20 cellular contexts compared by ENCODE assay signal in genomic region chr17:75400326-75400939, GRCh38. TPM values are rescaled to one million over a fixed set of nuclear protein-coding genes. Genes with fewer than 3 reads are reported as not detected.
A peak's percentile ranks its signal among the peaks of the same experiment; 100 is the strongest.
DNase-seq lines count a peak whose midpoint lies in the region; ATAC-seq and TF ChIP-seq lines count a peak whose summit lies in the region.
"Had no signal": no experiment of that assay in that cellular context is flagged by ENCODE, and none has a peak within 500 bp of the region (broad histone marks: within the 10 kb centered on the region; RNA-seq: fewer than 3 reads in every experiment).

No MANE protein-coding gene starts in this region.

- peak overlapping the region; percentile 10 for H3K27ac Mint-ChIP-seq in activated CD4-positive, alpha-beta T cell treated with anti-CD3 and anti-CD28 coated beads, Interleukin-2, amount 10 ng/mL, durations not matched to agents 24 days and 14 days
- no peak overlapping the region for H3K27ac Mint-ChIP-seq in CD4-positive, alpha-beta T cell
- H3K27ac Mint-ChIP-seq in activated T-helper 17 cell treated with anti-CD3 and anti-CD28 coated beads, Interleukin-2, amount 50 U/mL, for 72 hours, result no peak overlapping the region
- peak overlapping the region in 4 of 9 donors; percentile 14 to 51 (median 24) for H3K27ac Mint-ChIP-seq in naive thymus-derived CD4-positive, alpha-beta T cell
- H3K27ac Mint-ChIP-seq: activated CD4-positive, alpha-beta memory T cell treated with anti-CD3 and anti-CD28 coated beads, Interleukin-2, amount 10 ng/mL, durations not matched to agents 7 days and 5 days; type B pancreatic cell had no signal

- CTCF ChIA-PET in CD4-positive, alpha-beta T cell (lab: Charles Lee), result interaction anchor here (1.2 to 2.6 kb wide), 3 partner anchors 52 to 130 kb away, joined by 3 to 17 read pairs (median 7); partner anchors contain the start of gene MIF4GD
- CTCF ChIA-PET in naive thymus-derived CD4-positive, alpha-beta T cell (lab: Charles Lee), result interaction anchor here (0.8 to 1.6 kb wide), 4 partner anchors 12 to 79 kb away, joined by 3 to 4 read pairs (median 3); no protein-coding TSS in a partner anchor

- H3K27me3 ChIP-seq in CD4-positive, alpha-beta T cell (ENCODE audit: control insufficient read depth, insufficient read depth, low read length), result no peaks in the 10 kb centered on the region
- H3K27me3 ChIP-seq in naive thymus-derived CD4-positive, alpha-beta T cell (ENCODE audit: control insufficient read depth in 2 of 2, insufficient read depth in 2 of 2, low read length in 2 of 2), result no peaks in the 10 kb centered on the region
- no peaks in the 10 kb centered on the region for H3K27me3 ChIP-seq in gastrocnemius medialis
- H3K27me3 ChIP-seq: stomach had no signal

- no peak for ATAC-seq in CD4-positive, alpha-beta T cell (ENCODE audit: poor library complexity)
- no peak for ATAC-seq in activated T-helper 17 cell treated with anti-CD3 and anti-CD28 coated beads, Interleukin-2, amount 50 U/mL, for 72 hours (replicated peaks)
- ATAC-seq in naive thymus-derived CD4-positive, alpha-beta T cell, result no peak
- ATAC-seq in GM21825 (IDR thresholded peaks at IDR 0.05; ENCODE audit: unreplicated experiment) (no peak), gastrocnemius medialis (no peak)

- TF ChIP-seq CTCF in CD4-positive, alpha-beta T cell (IDR thresholded peaks at IDR 0.05), result no peak
- TF ChIP-seq CTCF in gastrocnemius medialis (IDR thresholded peaks at IDR 0.05 in 4 of 5, conservative IDR thresholded peaks at IDR 0.05 in 1 of 5), result no peak

- H3K4me3 ChIP-seq in naive thymus-derived CD4-positive, alpha-beta T cell (ENCODE audit: low read length), result no peak overlapping the region
- H3K4me3 ChIP-seq in gastrocnemius medialis, result no peak overlapping the region
- H3K4me3 ChIP-seq: stomach had no signal

- no peak overlapping the region for H3K4me3 Mint-ChIP-seq in activated CD4-positive, alpha-beta T cell treated with anti-CD3 and anti-CD28 coated beads, Interleukin-2, amount 10 ng/mL, durations not matched to agents 24 days and 14 days
- H3K4me3 Mint-ChIP-seq in CD4-positive, alpha-beta T cell, result peak overlapping the region; percentile 15
- H3K4me3 Mint-ChIP-seq in activated T-helper 17 cell treated with anti-CD3 and anti-CD28 coated beads, Interleukin-2, amount 50 U/mL, for 72 hours, result peak overlapping the region; percentile 15
- peak overlapping the region in 6 of 10 donors; percentile 17 to 59 (median 38) for H3K4me3 Mint-ChIP-seq in naive thymus-derived CD4-positive, alpha-beta T cell
- H3K4me3 Mint-ChIP-seq: activated CD4-positive, alpha-beta memory T cell treated with anti-CD3 and anti-CD28 coated beads, Interleukin-2, amount 10 ng/mL, durations not matched to agents 7 days and 5 days; type B pancreatic cell had no signal

- POLR2A ChIA-PET in CD4-positive, alpha-beta T cell (lab: Charles Lee), result interaction anchor here (0.9 to 1.6 kb wide), 2 partner anchors 52 to 129 kb away, joined by 3 to 7 read pairs; partner anchors contain the start of gene MIF4GD
- POLR2A ChIA-PET in naive thymus-derived CD4-positive, alpha-beta T cell (lab: Charles Lee), result interaction anchor here (1.1 to 1.3 kb wide), 2 partner anchors 78 to 130 kb away, joined by 4 read pairs; partner anchors contain the start of gene MIF4GD

- no peak for DNase-seq in activated CD4-positive, alpha-beta T cell treated with anti-CD3 and anti-CD28 coated beads, Interleukin-2, amount 10 ng/mL, durations not matched to agents 24 days and 14 days
- no peak for DNase-seq in activated CD4-positive, alpha-beta T cell treated with anti-CD3 and anti-CD28 coated beads, Interleukin-2, amount 50 U/mL, for 1 hour
- no peak for DNase-seq in CD4-positive, alpha-beta T cell
- no peak for DNase-seq in naive thymus-derived CD4-positive, alpha-beta T cell
- no peak for DNase-seq in gastrocnemius medialis
- DNase-seq in C1 segment of cervical spinal cord (lab: John Stamatoyannopoulos, UW), result no peak
- DNase-seq: 8988T; activated CD4-positive, alpha-beta memory T cell treated with anti-CD3 and anti-CD28 coated beads, Interleukin-2, amount 10 ng/mL, durations not matched to agents 7 days and 5 days; caudate nucleus; kidney; MM.1S; NCI-H1436 treated with DMSO at 0.1 percent for 48 hours; NCI-H2171; NCI-H526; stomach; WERI-Rb-1 had no signal

- in situ Hi-C loops in gastrocnemius medialis (cut with MboI; ENCODE audit: low sequenced_read_pairs in 4 of 4), result no loop called here

- H3K36me3 ChIP-seq in naive thymus-derived CD4-positive, alpha-beta T cell (ENCODE audit: control insufficient read depth in 2 of 3, insufficient read depth in 3 of 3, low read length in 3 of 3), result peaks cover 0 to 7% (median 0%) of the 10 kb centered on the region in 3 experiments
- H3K36me3 ChIP-seq in gastrocnemius medialis, result no peaks in the 10 kb centered on the region
- H3K36me3 ChIP-seq: stomach had no signal

- intact Hi-C loops in activated CD4-positive, alpha-beta T cell treated with anti-CD3 and anti-CD28 coated beads, Interleukin-2, amount 10 ng/mL, durations not matched to agents 24 days and 14 days (cut with micrococcal nuclease), result loop anchor here (5.0 kb wide), 1 partner anchor 33 kb away; no protein-coding TSS in a partner anchor
- intact Hi-C loops in CD4-positive, alpha-beta T cell (cut with DNase I, micrococcal nuclease), result loop anchor here (5.0 to 10.0 kb wide), 2 partner anchors 58 to 416 kb away; partner anchors contain the start of gene CDR2L (in 1 of the 2)
- intact Hi-C loops in naive thymus-derived CD4-positive, alpha-beta T cell (cut with micrococcal nuclease), result loop anchor here (10.0 kb wide), 1 partner anchor 366 kb away; no protein-coding TSS in a partner anchor
- intact Hi-C loops in gastrocnemius medialis (cut with DNase I; ENCODE audit: low total_unique reads), result no loop called here

- peaks cover 20% of the 10 kb centered on the region for H3K36me3 Mint-ChIP-seq in activated CD4-positive, alpha-beta T cell treated with anti-CD3 and anti-CD28 coated beads, Interleukin-2, amount 10 ng/mL, durations not matched to agents 24 days and 14 days (ENCODE audit: low read depth)
- H3K36me3 Mint-ChIP-seq in CD4-positive, alpha-beta T cell (ENCODE audit: low read depth), result peaks cover 34% of the 10 kb centered on the region
- peaks cover 70% of the 10 kb centered on the region for H3K36me3 Mint-ChIP-seq in activated T-helper 17 cell treated with anti-CD3 and anti-CD28 coated beads, Interleukin-2, amount 50 U/mL, for 72 hours (ENCODE audit: low read depth)
- peaks cover 0 to 9% (median 0%) of the 10 kb centered on the region in 5 donors for H3K36me3 Mint-ChIP-seq in naive thymus-derived CD4-positive, alpha-beta T cell
- H3K36me3 Mint-ChIP-seq: type B pancreatic cell had no signal

- TF ChIP-seq POLR2A in gastrocnemius medialis (IDR thresholded peaks at IDR 0.05), result no peak

- H3K4me1 Mint-ChIP-seq in activated CD4-positive, alpha-beta T cell treated with anti-CD3 and anti-CD28 coated beads, Interleukin-2, amount 10 ng/mL, durations not matched to agents 24 days and 14 days, result peaks cover 44% of the 10 kb centered on the region
- peaks cover 68% of the 10 kb centered on the region for H3K4me1 Mint-ChIP-seq in CD4-positive, alpha-beta T cell (ENCODE audit: low read depth)
- H3K4me1 Mint-ChIP-seq in activated T-helper 17 cell treated with anti-CD3 and anti-CD28 coated beads, Interleukin-2, amount 50 U/mL, for 72 hours, result peaks cover 28% of the 10 kb centered on the region
- H3K4me1 Mint-ChIP-seq in naive thymus-derived CD4-positive, alpha-beta T cell, result peaks cover 48 to 74% (median 56%) of the 10 kb centered on the region in 7 donors

- H3K27me3 Mint-ChIP-seq in activated CD4-positive, alpha-beta T cell treated with anti-CD3 and anti-CD28 coated beads, Interleukin-2, amount 10 ng/mL, durations not matched to agents 24 days and 14 days, result no peaks in the 10 kb centered on the region
- no peaks in the 10 kb centered on the region for H3K27me3 Mint-ChIP-seq in CD4-positive, alpha-beta T cell
- H3K27me3 Mint-ChIP-seq in activated T-helper 17 cell treated with anti-CD3 and anti-CD28 coated beads, Interleukin-2, amount 50 U/mL, for 72 hours, result no peaks in the 10 kb centered on the region
- no peaks in the 10 kb centered on the region for H3K27me3 Mint-ChIP-seq in naive thymus-derived CD4-positive, alpha-beta T cell
- H3K27me3 Mint-ChIP-seq: activated CD4-positive, alpha-beta memory T cell treated with anti-CD3 and anti-CD28 coated beads, Interleukin-2, amount 10 ng/mL, durations not matched to agents 7 days and 5 days; type B pancreatic cell had no signal

- no peak overlapping the region for H3K27ac ChIP-seq in CD4-positive, alpha-beta T cell (ENCODE audit: low read depth, low read length)
- no peak overlapping the region for H3K27ac ChIP-seq in naive thymus-derived CD4-positive, alpha-beta T cell (ENCODE audit: low read depth, low read length)
- no peak overlapping the region for H3K27ac ChIP-seq in gastrocnemius medialis
- H3K27ac ChIP-seq: parathyroid adenoma, stomach, WERI-Rb-1 had no signal

- H3K9me3 Mint-ChIP-seq in activated CD4-positive, alpha-beta T cell treated with anti-CD3 and anti-CD28 coated beads, Interleukin-2, amount 10 ng/mL, durations not matched to agents 24 days and 14 days, result no peaks in the 10 kb centered on the region
- no peaks in the 10 kb centered on the region for H3K9me3 Mint-ChIP-seq in CD4-positive, alpha-beta T cell
- no peaks in the 10 kb centered on the region for H3K9me3 Mint-ChIP-seq in activated T-helper 17 cell treated with anti-CD3 and anti-CD28 coated beads, Interleukin-2, amount 50 U/mL, for 72 hours
- H3K9me3 Mint-ChIP-seq in naive thymus-derived CD4-positive, alpha-beta T cell, result no peaks in the 10 kb centered on the region
- H3K9me3 Mint-ChIP-seq: activated CD4-positive, alpha-beta memory T cell treated with anti-CD3 and anti-CD28 coated beads, Interleukin-2, amount 10 ng/mL, durations not matched to agents 7 days and 5 days; type B pancreatic cell had no signal

- H3K4me1 ChIP-seq in naive thymus-derived CD4-positive, alpha-beta T cell (ENCODE audit: control insufficient read depth in 2 of 2, insufficient read depth in 2 of 2, low read length in 2 of 2), result peaks cover 38 to 48% of the 10 kb centered on the region in 2 donors
- peaks cover 39 to 41% of the 10 kb centered on the region in 2 donors for H3K4me1 ChIP-seq in gastrocnemius medialis

- no peaks in the 10 kb centered on the region for H3K9me3 ChIP-seq in CD4-positive, alpha-beta T cell (ENCODE audit: control insufficient read depth, low read length)
- H3K9me3 ChIP-seq in naive thymus-derived CD4-positive, alpha-beta T cell (ENCODE audit: control insufficient read depth in 2 of 3, low read length in 3 of 3), result no peaks in the 10 kb centered on the region
- no peaks in the 10 kb centered on the region for H3K9me3 ChIP-seq in gastrocnemius medialis
- H3K9me3 ChIP-seq: stomach had no signal

RNA-seq across cellular contexts. Expression of gene GRB2, which starts 5.0 kb away (rescaled TPM):
- total RNA-seq in activated CD4-positive, alpha-beta T cell treated with anti-CD3 and anti-CD28 coated beads, Interleukin-2, amount 10 ng/mL, durations not matched to agents 24 days and 14 days, result 172 and 182 TPM in 2 replicates
- total RNA-seq in CD4-positive, alpha-beta T cell, result 10 to 100 TPM; 88.8 to 92.6 TPM
- total RNA-seq in activated T-helper 17 cell treated with anti-CD3 and anti-CD28 coated beads, Interleukin-2, amount 50 U/mL, for 72 hours, result 100 to 1,000 TPM; 141 to 163 TPM
- 100 to 1,000 TPM; 112 to 167 (median 139) TPM for total RNA-seq in naive thymus-derived CD4-positive, alpha-beta T cell
- polyA plus RNA-seq in naive thymus-derived CD4-positive, alpha-beta T cell, result 100 to 1,000 TPM; 151 to 165 TPM
- total RNA-seq in gastrocnemius medialis, result 10 to 100 TPM; 41.7 to 88.5 (median 68.8) TPM

RNA-seq across cellular contexts. Expression of gene TMEM94, which starts 56.0 kb away (rescaled TPM):
- total RNA-seq in activated CD4-positive, alpha-beta T cell treated with anti-CD3 and anti-CD28 coated beads, Interleukin-2, amount 10 ng/mL, durations not matched to agents 24 days and 14 days, result 68.9 and 69.5 TPM in 2 replicates
- 10 to 100 TPM; 52.8 to 57.3 TPM for total RNA-seq in CD4-positive, alpha-beta T cell
- total RNA-seq in activated T-helper 17 cell treated with anti-CD3 and anti-CD28 coated beads, Interleukin-2, amount 50 U/mL, for 72 hours, result 10 to 100 TPM; 76.5 to 79.8 TPM
- total RNA-seq in naive thymus-derived CD4-positive, alpha-beta T cell, result 10 to 100 TPM; 74.1 to 97.2 (median 81.9) TPM
- polyA plus RNA-seq in naive thymus-derived CD4-positive, alpha-beta T cell, result 10 to 100 TPM; 11.7 to 27.2 TPM
- 10 to 100 TPM; 56.5 to 85.5 (median 60.0) TPM for total RNA-seq in gastrocnemius medialis
